ENCODE assay signal across 17 cellular contexts in genomic region chr2:121386102-121386501, GRCh38.
A peak's percentile ranks its signal among the peaks of the same experiment; 100 is the strongest.
DNase-seq lines count a peak whose midpoint lies in the region; ATAC-seq and TF ChIP-seq lines count a peak whose summit lies in the region.
"Had no signal": no experiment of that assay in that cellular context is flagged by ENCODE, and none has a peak within 500 bp of the region (broad histone marks: within the 10 kb centered on the region; RNA-seq: fewer than 3 reads in every experiment).

No MANE protein-coding gene starts in this region.

- peak overlapping the region; percentile 32 for H3K27ac Mint-ChIP-seq in chondrocyte (ENCODE audit: unreplicated experiment)
- H3K27ac Mint-ChIP-seq in T-helper 2 cell treated with Interferon-gamma antibody and Interleukin-4, amounts not matched to agents 5 μg/mL and 100 μg/mL, for 36 hours: no peak overlapping the region
- H3K27ac Mint-ChIP-seq: CD8-positive, alpha-beta T cell had no signal

- POLR2A ChIA-PET in PC-3 (lab: Charles Lee; ENCODE audit: unreplicated experiment): no interaction called here

- ATAC-seq in PC-3: peak; percentile 70
- ATAC-seq in gastrocnemius medialis: no peak
- ATAC-seq in GM19351 (IDR thresholded peaks at IDR 0.05; ENCODE audit: unreplicated experiment): no peak
- ATAC-seq: CD8-positive, alpha-beta T cell had no signal

- H3F3A ChIP-seq in PC-3 (ENCODE audit: low read length, unreplicated experiment): no peaks in the 10 kb centered on the region

- H3K36me3 ChIP-seq in HAP-1 (replicated peaks) (peaks cover 15% of the 10 kb centered on the region), PC-3 (ENCODE audit: low read depth, low read length) (peaks cover 26% of the 10 kb centered on the region; the same call in 1 of the 2 replicates), gastrocnemius medialis (peaks cover 0 to 69% of the 10 kb centered on the region in 2 donors)

- no peaks in the 10 kb centered on the region for H3K9me3 Mint-ChIP-seq in chondrocyte (ENCODE audit: low read depth)
- no peaks in the 10 kb centered on the region for H3K9me3 Mint-ChIP-seq in T-helper 2 cell treated with Interferon-gamma antibody and Interleukin-4, amounts not matched to agents 5 μg/mL and 100 μg/mL, for 36 hours
- H3K9me3 Mint-ChIP-seq: CD8-positive, alpha-beta T cell; IgD-negative memory B cell had no signal

- no peak overlapping the region for H3K9ac ChIP-seq in PC-3 (ENCODE audit: low read length)

- CTCF ChIA-PET in PC-3 (lab: Charles Lee): no interaction called here

- H3K27ac ChIP-seq in PC-3 (ENCODE audit: low read length) (no peak overlapping the region), gastrocnemius medialis (peak overlapping the region; percentile 43 to 68 (median 67))
- H3K27ac ChIP-seq: Peyer's patch, SJSA1 had no signal

- DNase-seq in HAP-1 (ENCODE audit: low spot score in 2 of 2): peak; percentile 19 to 60
- peak; percentile 12 for DNase-seq in PC-3
- no peak for DNase-seq in chondrocyte (ENCODE audit: low spot score)
- DNase-seq in gastrocnemius medialis: no peak
- DNase-seq in ACHN: no peak
- DNase-seq in T-helper 2 cell treated with Interferon-gamma antibody and Interleukin-4, amounts not matched to agents 5 μg/mL and 100 μg/mL, for 36 hours (ENCODE audit: low spot score): no peak
- DNase-seq: AML-193; C1 segment of cervical spinal cord; CD8-positive, alpha-beta T cell; GDM1; NCI-H1417 treated with DMSO at 0.1 percent for 48 hours; NCI-H187; NCI-H510A; Peyer's patch had no signal

- H3K36me3 Mint-ChIP-seq in chondrocyte (ENCODE audit: low read depth): peaks cover 29% of the 10 kb centered on the region
- H3K36me3 Mint-ChIP-seq in T-helper 2 cell treated with Interferon-gamma antibody and Interleukin-4, amounts not matched to agents 5 μg/mL and 100 μg/mL, for 36 hours (ENCODE audit: low read depth): peaks cover 32% of the 10 kb centered on the region

- H2AFZ ChIP-seq in PC-3 (ENCODE audit: low read length): no peak overlapping the region

- H3K4me3 ChIP-seq in HAP-1: no peak overlapping the region
- no peak overlapping the region for H3K4me3 ChIP-seq in PC-3 (ENCODE audit: low read length)
- H3K4me3 ChIP-seq in gastrocnemius medialis: no peak overlapping the region
- H3K4me3 ChIP-seq: Peyer's patch, SJSA1 had no signal

- no peak for TF ChIP-seq POLR2A in gastrocnemius medialis (IDR thresholded peaks at IDR 0.05)

- H3K79me2 ChIP-seq in PC-3 (ENCODE audit: low read length): no peaks in the 10 kb centered on the region

- H3K4me3 Mint-ChIP-seq in chondrocyte (ENCODE audit: unreplicated experiment): no peak overlapping the region
- H3K4me3 Mint-ChIP-seq in T-helper 2 cell treated with Interferon-gamma antibody and Interleukin-4, amounts not matched to agents 5 μg/mL and 100 μg/mL, for 36 hours: no peak overlapping the region
- H3K4me3 Mint-ChIP-seq: CD8-positive, alpha-beta T cell; IgD-negative memory B cell had no signal

- no peaks in the 10 kb centered on the region for H4K20me1 ChIP-seq in PC-3 (ENCODE audit: low read length)

- no TSS peak for BruUV-seq in PC-3 (replicated peaks; lab: Mats Ljungman, UMichigan)

- H3K4me1 ChIP-seq in HAP-1: peaks cover 6% of the 10 kb centered on the region; the same call in 1 of the 2 replicates
- H3K4me1 ChIP-seq in PC-3 (ENCODE audit: insufficient read depth, low read length): peaks cover 10% of the 10 kb centered on the region
- peaks cover 8 to 14% of the 10 kb centered on the region in 2 donors for H3K4me1 ChIP-seq in gastrocnemius medialis
- H3K4me1 ChIP-seq: Peyer's patch had no signal

- H3K27me3 ChIP-seq in HAP-1 (ENCODE audit: low read depth) (no peaks in the 10 kb centered on the region), PC-3 (ENCODE audit: low read length) (no peaks in the 10 kb centered on the region), gastrocnemius medialis (no peaks in the 10 kb centered on the region)
- H3K27me3 ChIP-seq: Peyer's patch, SJSA1 had no signal

- in situ Hi-C loops in HAP-1 (cut with MboI; ENCODE audit: low sequenced_read_pairs) (no loop called here), gastrocnemius medialis (cut with MboI; ENCODE audit: low sequenced_read_pairs in 4 of 4) (no loop called here), ACHN (cut with HindIII; ENCODE audit: low pct_ligation_motif_present, low pct_unique_long_range_greater_than_20kb, low sequenced_read_pairs) (no loop called here)

- H3K9me2 ChIP-seq in PC-3 (replicated peaks; ENCODE audit: low read length): no peaks in the 10 kb centered on the region

- H3K4me2 ChIP-seq in PC-3 (ENCODE audit: low read length): no peak overlapping the region

- intact Hi-C loops in PC-3 (cut with micrococcal nuclease) (no loop called here), gastrocnemius medialis (cut with DNase I; ENCODE audit: low total_unique reads) (no loop called here)

- H3K9me3 ChIP-seq in HAP-1 (no peaks in the 10 kb centered on the region), PC-3 (ENCODE audit: low read length) (no peaks in the 10 kb centered on the region), gastrocnemius medialis (no peaks in the 10 kb centered on the region)
- H3K9me3 ChIP-seq: Peyer's patch, SJSA1 had no signal

- peaks cover 37% of the 10 kb centered on the region for H3K4me1 Mint-ChIP-seq in chondrocyte (ENCODE audit: low read depth)
- no peaks in the 10 kb centered on the region for H3K4me1 Mint-ChIP-seq in T-helper 2 cell treated with Interferon-gamma antibody and Interleukin-4, amounts not matched to agents 5 μg/mL and 100 μg/mL, for 36 hours (ENCODE audit: low read depth)
- H3K4me1 Mint-ChIP-seq: IgD-negative memory B cell had no signal

- H3K27me3 Mint-ChIP-seq in chondrocyte (ENCODE audit: low read depth): no peaks in the 10 kb centered on the region
- H3K27me3 Mint-ChIP-seq in T-helper 2 cell treated with Interferon-gamma antibody and Interleukin-4, amounts not matched to agents 5 μg/mL and 100 μg/mL, for 36 hours (ENCODE audit: low read depth): no peaks in the 10 kb centered on the region
- H3K27me3 Mint-ChIP-seq: IgD-negative memory B cell had no signal

- TF ChIP-seq CTCF in PC-3 (conservative IDR thresholded peaks at IDR 0.05; ENCODE audit: low read depth, low read length): no peak
- no peak for TF ChIP-seq CTCF in chondrocyte (IDR thresholded peaks at IDR 0.05)
- TF ChIP-seq CTCF in gastrocnemius medialis (IDR thresholded peaks at IDR 0.05 in 4 of 5, conservative IDR thresholded peaks at IDR 0.05 in 1 of 5): no peak

Comparison
In these comparisons a context has a peak if more than half of its experiments do, and no peak if none do; other contexts are left out.
1. DNase-seq: peak in HAP-1 (2 of 2) and PC-3 (single experiment); none in chondrocyte (single experiment), gastrocnemius medialis (0 of 2), ACHN (single experiment) and T-helper 2 cell treated with Interferon-gamma antibody and Interleukin-4, amounts not matched to agents 5 μg/mL and 100 μg/mL, for 36 hours (single experiment).